Comparison of ENCODE assay signal across 14 cellular contexts in genomic region chr6:117399924-117400323, GRCh38. TPM values are rescaled to one million over a fixed set of nuclear protein-coding genes. Genes with fewer than 3 reads are reported as not detected.
DNase-seq lines count a peak whose midpoint lies in the region; ATAC-seq and TF ChIP-seq lines count a peak whose summit lies in the region.
"Had no signal": no experiment of that assay in that cellular context is flagged by ENCODE, and none has a peak within 500 bp of the region (broad histone marks: within the 10 kb centered on the region; RNA-seq: fewer than 3 reads in every experiment).

No MANE protein-coding gene starts in this region.

- intact Hi-C loops in MCF 10A (cut with micrococcal nuclease) (no loop called here), breast epithelium (cut with DNase I; ENCODE audit: low total_unique reads) (no loop called here), sciatic nerve (cut with DNase I) (loop anchor here (5.0 kb wide), 1 partner anchor 983 kb away; no protein-coding TSS in a partner anchor)

- H3K36me3 Mint-ChIP-seq in MCF 10A (ENCODE audit: insufficient read depth, unreplicated experiment) (peaks cover 62% of the 10 kb centered on the region), type B pancreatic cell (no peaks in the 10 kb centered on the region)
- H3K36me3 Mint-ChIP-seq: CD8-positive, alpha-beta T cell had no signal

- no peak overlapping the region for H3K27ac Mint-ChIP-seq in MCF 10A (ENCODE audit: low read depth, unreplicated experiment)
- no peak overlapping the region for H3K27ac Mint-ChIP-seq in type B pancreatic cell
- H3K27ac Mint-ChIP-seq: CD8-positive, alpha-beta T cell; stimulated activated naive CD8-positive, alpha-beta T cell treated with anti-CD3 and anti-CD28 coated beads, Interleukin-15, Interleukin-2, amounts not matched to agents 100 ng/mL and 50 ng/mL, for 24 hours had no signal

- H3K4me1 Mint-ChIP-seq in MCF 10A (ENCODE audit: insufficient read depth, unreplicated experiment) (peaks cover 7% of the 10 kb centered on the region), type B pancreatic cell (ENCODE audit: unreplicated experiment) (no peaks in the 10 kb centered on the region)

- H3K9me3 ChIP-seq in breast epithelium (no peaks in the 10 kb centered on the region), RWPE2 (ENCODE audit: severe bottlenecking) (no peaks in the 10 kb centered on the region)
- H3K9me3 ChIP-seq: HAP-1, spleen had no signal

- ATAC-seq in RWPE2 (ENCODE audit: low read depth) (peak; percentile 57; the same call in 1 of the 3 replicates), sciatic nerve (no peak), HG02588 (IDR thresholded peaks at IDR 0.05; ENCODE audit: unreplicated experiment) (no peak)
- ATAC-seq: CD8-positive, alpha-beta T cell had no signal

- no peaks in the 10 kb centered on the region for H3K9me3 Mint-ChIP-seq in MCF 10A (ENCODE audit: unreplicated experiment)
- no peaks in the 10 kb centered on the region for H3K9me3 Mint-ChIP-seq in type B pancreatic cell
- H3K9me3 Mint-ChIP-seq: CD8-positive, alpha-beta T cell; stimulated activated naive CD8-positive, alpha-beta T cell treated with anti-CD3 and anti-CD28 coated beads, Interleukin-15, Interleukin-2, amounts not matched to agents 100 ng/mL and 50 ng/mL, for 24 hours had no signal

- H3K4me3 ChIP-seq in breast epithelium: no peak overlapping the region
- no peak overlapping the region for H3K4me3 ChIP-seq in RWPE2 (ENCODE audit: severe bottlenecking)
- H3K4me3 ChIP-seq in foreskin fibroblast (ENCODE audit: low read depth in 1 of 2, low read length in 2 of 2): no peak overlapping the region
- H3K4me3 ChIP-seq: HAP-1, lung, spleen had no signal

- H3K27me3 ChIP-seq in breast epithelium: no peaks in the 10 kb centered on the region
- H3K27me3 ChIP-seq in RWPE2 (ENCODE audit: insufficient read depth, poor library complexity, severe bottlenecking): no peaks in the 10 kb centered on the region
- H3K27me3 ChIP-seq: spleen had no signal

- TF ChIP-seq CTCF in MCF 10A (IDR thresholded peaks at IDR 0.05; ENCODE audit: unreplicated experiment) (peak; percentile 27), breast epithelium (IDR thresholded peaks at IDR 0.05) (no peak), RWPE2 (IDR thresholded peaks at IDR 0.05; ENCODE audit: poor library complexity, severe bottlenecking) (peak; percentile 52), foreskin fibroblast (IDR thresholded peaks at IDR 0.05; ENCODE audit: low read depth, low read length) (peak; percentile 26), type B pancreatic cell (conservative IDR thresholded peaks at IDR 0.05) (peak; percentile 37)

- no peak overlapping the region for H3K27ac ChIP-seq in breast epithelium
- H3K27ac ChIP-seq in RWPE2 (ENCODE audit: poor library complexity, severe bottlenecking): no peak overlapping the region
- H3K27ac ChIP-seq: spleen had no signal

- BruUV-seq in MCF 10A (replicated peaks; lab: Mats Ljungman, UMichigan): no TSS peak

- H3K27me3 Mint-ChIP-seq in MCF 10A (ENCODE audit: insufficient read depth, unreplicated experiment) (no peaks in the 10 kb centered on the region), type B pancreatic cell (no peaks in the 10 kb centered on the region)

- TF ChIP-seq POLR2A in breast epithelium (IDR thresholded peaks at IDR 0.05): no peak

- CTCF ChIA-PET in MCF 10A (lab: Yijun Ruan, JAX): interaction anchor here (0.6 to 10.0 kb wide), 35 partner anchors 9 to 1440 kb away, joined by 3 to 98 read pairs (median 4); partner anchors contain the start of genes GOPC and ROS1

- no peaks in the 10 kb centered on the region for H3K36me3 ChIP-seq in breast epithelium
- H3K36me3 ChIP-seq in RWPE2 (ENCODE audit: low read depth): no peaks in the 10 kb centered on the region
- H3K36me3 ChIP-seq: HAP-1, spleen had no signal

- POLR2A ChIA-PET in MCF 10A (lab: Yijun Ruan, JAX): interaction anchor here (0.5 to 3.1 kb wide), 12 partner anchors 9 to 1338 kb away, joined by 3 to 24 read pairs (median 4); partner anchors contain the start of gene ROS1

- H3K4me1 ChIP-seq in breast epithelium (no peaks in the 10 kb centered on the region), RWPE2 (ENCODE audit: insufficient read depth, poor library complexity, severe bottlenecking) (no peaks in the 10 kb centered on the region)
- H3K4me1 ChIP-seq: HAP-1, spleen had no signal

- peak; percentile 38 for DNase-seq in MCF 10A (ENCODE audit: unreplicated experiment)
- DNase-seq in breast epithelium (ENCODE audit: low spot score in 2 of 2): no peak
- no peak for DNase-seq in RWPE2 (ENCODE audit: low spot score)
- peak in 1 of 2 donors; percentile 31 for DNase-seq in foreskin fibroblast
- DNase-seq in type B pancreatic cell (ENCODE audit: extremely low spot score, unreplicated experiment): no peak
- no peak for DNase-seq in NCI-H2081 (lab: John Stamatoyannopoulos, UW)
- no peak for DNase-seq in sciatic nerve (ENCODE audit: low spot score)
- DNase-seq: CD8-positive, alpha-beta T cell; spleen; T1000 had no signal

- H3K4me3 Mint-ChIP-seq in MCF 10A (ENCODE audit: unreplicated experiment) (no peak overlapping the region), type B pancreatic cell (no peak overlapping the region)
- H3K4me3 Mint-ChIP-seq: CD8-positive, alpha-beta T cell; stimulated activated naive CD8-positive, alpha-beta T cell treated with anti-CD3 and anti-CD28 coated beads, Interleukin-15, Interleukin-2, amounts not matched to agents 100 ng/mL and 50 ng/mL, for 24 hours had no signal

RNA-seq across cellular contexts. Expression of gene ROS1, which starts 25.8 kb away (rescaled TPM):
- total RNA-seq in MCF 10A (2022): 63.0 and 69.6 TPM in 2 replicates
- under 1 TPM in 1 of 3 donors, not detected in 2; under 0.01 TPM for total RNA-seq in breast epithelium
- 0.19 and 0.33 TPM in 2 replicates for total RNA-seq in type B pancreatic cell (ENCODE audit: low replicate concordance)
- total RNA-seq in sciatic nerve: 0.04 TPM
- total RNA-seq: CD8-positive, alpha-beta T cell had no signal

Comparison
In these comparisons a context has a peak if more than half of its experiments do, and no peak if none do; other contexts are left out.
1. CTCF ChIP-seq: peak in MCF 10A (single experiment), RWPE2 (single experiment), foreskin fibroblast (single experiment) and type B pancreatic cell (single experiment); none in breast epithelium (0 of 3).
2. RNA of gene ROS1, which starts 25.8 kb away (total RNA-seq): 63.0 to 69.6 TPM in MCF 10A; 0.19 to 0.33 TPM in type B pancreatic cell, 0.04 TPM in sciatic nerve (single experiment) and under 0.01 TPM in breast epithelium; every median in the first group is over 10 times any median in the second.